25 cellular contexts compared by ENCODE assay signal in genomic region chr17:1802429-1802828, GRCh38. TPM values are rescaled to one million over a fixed set of nuclear protein-coding genes. Genes with fewer than 3 reads are reported as not detected.
"Had no signal": no experiment of that assay in that cellular context is flagged by ENCODE, and none has a peak within 500 bp of the region (broad histone marks: within the 10 kb centered on the region; RNA-seq: fewer than 3 reads in every experiment).

No MANE protein-coding gene starts in this region.

- H3K27me3 Mint-ChIP-seq: IgD-negative memory B cell had no signal

- H3K9ac ChIP-seq: KMS-11 had no signal

- H3K27me3 ChIP-seq: Peyer's patch, SJSA1 had no signal

- ATAC-seq: K562 had no signal

- H3K9me3 ChIP-seq: Peyer's patch, SJSA1 had no signal

- H3K9me3 Mint-ChIP-seq: IgD-negative memory B cell had no signal

- H3K27ac ChIP-seq: KMS-11, PC-9, Peyer's patch, SJSA1, SK-N-MC had no signal

- H3K4me1 ChIP-seq: Peyer's patch, SJSA1 had no signal

- H2AFZ ChIP-seq: PC-9 had no signal

- FAIRE-seq: K562 had no signal

- H3K4me2 ChIP-seq: KMS-11, PC-9 had no signal

- DNase-seq: Kasumi-1, MM.1S, NCI-H1092 treated with DMSO at 0.1 percent for 48 hours, NCI-H1436, NCI-H187, NCI-H2029, NCI-H2081 treated with DMSO at 0.1 percent for 48 hours, NCI-H2171, NCI-H226, NCI-H446, NCI-H510A, NCI-H524 treated with DMSO at 0.1 percent for 48 hours, NCI-H69, NCI-H774, OCI-M1, PC-9, Right ventricle myocardium superior, SIG-M5 had no signal

- H3K4me3 Mint-ChIP-seq: IgD-negative memory B cell had no signal

- H3K4me3 ChIP-seq: K562, PC-9, Peyer's patch, SJSA1, SK-N-MC had no signal

RNA-seq across cellular contexts. Expression of gene SERPINF1, which starts 40.6 kb away (rescaled TPM):
- total RNA-seq: M059J, SJSA1 had no signal

RNA-seq across cellular contexts. Expression of gene SERPINF2, which starts 59.8 kb away (rescaled TPM):
- total RNA-seq: SJSA1 had no signal
- polyA plus RNA-seq: K562 had no signal
